In the genomic region with DNA sequence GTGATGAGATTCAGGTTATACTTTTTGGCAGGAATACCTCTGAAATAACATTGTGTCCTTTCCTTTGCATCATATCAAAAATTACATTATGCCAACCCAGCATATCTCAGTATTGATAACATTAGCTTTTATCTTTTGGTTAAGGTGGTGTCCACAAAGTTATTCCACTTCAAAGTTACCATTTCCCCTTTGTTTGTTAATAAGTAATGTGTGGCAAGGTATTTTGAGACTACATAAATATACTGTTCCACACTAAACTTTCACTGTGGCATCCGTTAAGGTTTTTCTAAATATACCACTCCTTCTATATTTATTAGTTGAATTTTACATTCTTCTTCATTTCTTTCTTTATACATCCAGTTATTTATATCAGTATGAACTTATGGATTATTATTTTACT, we compare ENCODE assay signal across 16 cellular contexts. TPM values are rescaled to one million over a fixed set of nuclear protein-coding genes. Genes with fewer than 3 reads are reported as not detected.
A peak's percentile ranks its signal among the peaks of the same experiment; 100 is the strongest.
DNase-seq lines count a peak whose midpoint lies in the region; ATAC-seq, FAIRE-seq and TF ChIP-seq lines count a peak whose summit lies in the region.
"Had no signal": no experiment of that assay in that cellular context is flagged by ENCODE, and none has a peak within 500 bp of the region (broad histone marks: within the 10 kb centered on the region; RNA-seq: fewer than 3 reads in every experiment).

No MANE protein-coding gene starts in this region.

- FAIRE-seq in K562 (lab: Jason Lieb, UNC): no peak
- FAIRE-seq: H54 had no signal

- no peak overlapping the region for H2AFZ ChIP-seq in K562 (ENCODE audit: low read depth, low read length)

- TF ChIP-seq RAD21 in K562 (CRISPR knock-in tag; conservative IDR thresholded peaks at IDR 0.05 in 1 of 2, IDR thresholded peaks at IDR 0.05 in 1 of 2): no peak

- H3K4me1 ChIP-seq in K562 (replicated peaks in 1 of 2; ENCODE audit: control insufficient read depth in 2 of 2, insufficient read depth in 2 of 2, low read length in 2 of 2): peaks cover 8 to 13% of the 10 kb centered on the region in 2 experiments; a peak in 4 of 5 replicates
- peaks cover 10 to 16% of the 10 kb centered on the region in 2 donors for H3K4me1 ChIP-seq in gastrocnemius medialis
- peaks cover 24% of the 10 kb centered on the region for H3K4me1 ChIP-seq in left ventricle myocardium inferior

- intact Hi-C loops in K562 (cut with micrococcal nuclease) (no loop called here), gastrocnemius medialis (cut with DNase I; ENCODE audit: low total_unique reads) (no loop called here), left ventricle myocardium inferior (cut with micrococcal nuclease) (loop anchor here (5.0 kb wide), 1 partner anchor 185 kb away; no protein-coding TSS in a partner anchor)

- H3K9ac ChIP-seq in K562 (ENCODE audit: insufficient read depth in 1 of 2, low read depth in 2 of 2, low read length in 2 of 2): no peak overlapping the region

- TF ChIP-seq CTCF in K562 (IDR thresholded peaks at IDR 0.05 in 2 of 3, conservative IDR thresholded peaks at IDR 0.05 in 1 of 3; ENCODE audit: insufficient read depth in 2 of 3, low read depth in 1 of 3, low read length in 3 of 3) (no peak), gastrocnemius medialis (IDR thresholded peaks at IDR 0.05 in 4 of 5, conservative IDR thresholded peaks at IDR 0.05 in 1 of 5) (no peak), left ventricle myocardium inferior (IDR thresholded peaks at IDR 0.05; ENCODE audit: borderline replicate concordance) (no peak)

- ATAC-seq in GM18907 (IDR thresholded peaks at IDR 0.05; ENCODE audit: unreplicated experiment) (peak; percentile 49), GM21619 (IDR thresholded peaks at IDR 0.05; ENCODE audit: unreplicated experiment) (peak; percentile 50), HG03175 (IDR thresholded peaks at IDR 0.05; ENCODE audit: unreplicated experiment) (peak; percentile 53), K562 (no peak), gastrocnemius medialis (no peak), GM19023 (IDR thresholded peaks at IDR 0.05; ENCODE audit: unreplicated experiment) (no peak)
- ATAC-seq: HCT116 had no signal

- H3K27me3 ChIP-seq in K562 (ENCODE audit: control insufficient read depth in 2 of 2, insufficient read depth in 2 of 2, low read length in 2 of 2): no peaks in the 10 kb centered on the region
- no peaks in the 10 kb centered on the region for H3K27me3 ChIP-seq in gastrocnemius medialis
- no peaks in the 10 kb centered on the region for H3K27me3 ChIP-seq in left ventricle myocardium inferior (ENCODE audit: low read depth)

- H3K36me3 ChIP-seq in K562 (ENCODE audit: control insufficient read depth, insufficient read depth, low read length) (no peaks in the 10 kb centered on the region), gastrocnemius medialis (no peaks in the 10 kb centered on the region), left ventricle myocardium inferior (no peaks in the 10 kb centered on the region)

- DNase-seq in K562 (ENCODE audit: extremely low read depth in 1 of 4, low spot score in 3 of 4): no peak
- no peak for DNase-seq in gastrocnemius medialis
- DNase-seq in left ventricle myocardium inferior: no peak
- DNase-seq: C1 segment of cervical spinal cord; Calu3; CD4-positive, alpha-beta T cell; DMS79 treated with DMSO at 0.1 percent for 48 hours; EL; Kasumi-1 had no signal

- H3K9me1 ChIP-seq in K562 (ENCODE audit: control insufficient read depth, insufficient read depth, low read length): no peaks in the 10 kb centered on the region

- H3K9me3 ChIP-seq in K562 (replicated peaks; ENCODE audit: control insufficient read depth, insufficient read depth, low read depth, low read length) (no peaks in the 10 kb centered on the region), gastrocnemius medialis (no peaks in the 10 kb centered on the region), left ventricle myocardium inferior (replicated peaks) (no peaks in the 10 kb centered on the region)

- CTCF ChIA-PET in K562 (lab: Yijun Ruan, JAX; ENCODE audit: low intra/inter-chr PET ratio): no interaction called here

- H3K79me2 ChIP-seq in K562 (ENCODE audit: control insufficient read depth, insufficient read depth, low read length): no peaks in the 10 kb centered on the region

- BruUV-seq in K562 (replicated peaks; lab: Mats Ljungman, UMichigan): no TSS peak

- H3K27ac ChIP-seq in K562 (ENCODE audit: extremely low read depth, low read depth, low read length) (no peak overlapping the region), gastrocnemius medialis (no peak overlapping the region), left ventricle myocardium inferior (replicated peaks) (no peak overlapping the region)
- H3K27ac ChIP-seq: HL-60 had no signal

- no peak overlapping the region for H3K4me3 ChIP-seq in K562
- H3K4me3 ChIP-seq in gastrocnemius medialis: no peak overlapping the region
- no peak overlapping the region for H3K4me3 ChIP-seq in left ventricle myocardium inferior

- no peak for TF ChIP-seq EP300 in K562 (IDR thresholded peaks at IDR 0.05; ENCODE audit: low read length)

- no peak overlapping the region for H3K4me2 ChIP-seq in K562 (ENCODE audit: insufficient read depth, low read length)

- in situ Hi-C loops in K562 (cut with MboI): loop anchor here (25.0 kb wide), 1 partner anchor 430 kb away; a partner anchor contains a TSS
- in situ Hi-C loops in gastrocnemius medialis (cut with MboI; ENCODE audit: low sequenced_read_pairs in 4 of 4): loop anchor here in 3 of 4 donors (5.0 to 25.0 kb wide), 4 partner anchors 130 to 430 kb away; a partner anchor contains a TSS

- no peaks in the 10 kb centered on the region for H4K20me1 ChIP-seq in K562 (replicated peaks; ENCODE audit: control insufficient read depth, insufficient read depth, low read length)

- 25% methylated on average over 1 of the region's 1 CpG for WGBS in K562 (ENCODE audit: insufficient coverage, low coverage, missing lambda C conversion rate)

- POLR2A ChIA-PET in K562 (lab: Yijun Ruan, JAX): interaction anchor here (1.2 kb wide), 1 partner anchor 209 kb away, joined by 5 read pairs; no protein-coding TSS in a partner anchor

- TF ChIP-seq POLR2A in K562 (conservative IDR thresholded peaks at IDR 0.05): no peak
- no peak for TF ChIP-seq POLR2A in gastrocnemius medialis (IDR thresholded peaks at IDR 0.05)

TF ChIP-seq in K562, 482 proteins besides CTCF, POLR2A, EP300 and RAD21:
- no peak for TF ChIP-seq HDAC6 (IDR thresholded peaks at IDR 0.05; ENCODE audit: low read depth, low read length)
- TF ChIP-seq ZNF316 (IDR thresholded peaks at IDR 0.05): peak; percentile 40; the same call in 1 of the 2 replicates
- TF ChIP-seq C11orf30 (IDR thresholded peaks at IDR 0.05; ENCODE audit: low read depth): 0 out of 2 replicates have a peak, but pooled peaks have one; percentile 17

RNA-seq across cellular contexts. Expression of a gene that starts 14.1 kb away (rescaled TPM):
- total RNA-seq in K562 (2011; cell fraction: chromatin; rRNA removed; ENCODE audit: low replicate concordance): 0.11 TPM in 1 of 2 replicates, not detected in the other
- total RNA-seq in K562 (2011; cell fraction: nucleolus; rRNA removed): not detected in 2 replicates
- 0.15 TPM in 1 of 2 replicates, not detected in the other for total RNA-seq in K562 (2011; cell fraction: nucleoplasm; rRNA removed)
- 0.05 TPM in 1 of 2 replicates, not detected in the other for total RNA-seq in K562 (2014; rRNA removed)
- 0.04 and 0.06 TPM in 2 replicates for total RNA-seq in K562 (2014; rRNA removed; fragmentation: Illumina TruSeq; extraction: Trizol)
- total RNA-seq in K562 (2015; rRNA removed; fragmentation: Illumina TruSeq; extraction: Trizol): 0.14 TPM in 1 of 2 replicates, not detected in the other
- 0.27 and 0.51 TPM in 2 replicates for total RNA-seq in K562 (2021)
- polyA plus RNA-seq in K562 (2011; rRNA removed): 0.04 TPM in 2 replicates
- 0.01 TPM in 2 replicates for polyA plus RNA-seq in K562 (2011; cell fraction: cytosol; rRNA removed)
- polyA plus RNA-seq in K562 (2011; cell fraction: nucleus; rRNA removed): 0.09 TPM in 1 of 2 replicates, not detected in the other
- 0.05 and 0.21 TPM in 2 replicates for polyA plus RNA-seq in K562 (2012)
- polyA plus RNA-seq in K562 (2014; fragmentation: Illumina TruSeq; extraction: Trizol): 0.04 TPM in 1 of 2 replicates, not detected in the other
- under 1 TPM; 0.17 to 0.25 TPM for polyA plus RNA-seq in K562 (2014; fragmentation: Nextera tagmentation; extraction: Ambion mirVana)
- polyA plus RNA-seq in K562 (2014; rRNA removed): 0.01 TPM in 1 of 2 replicates, not detected in the other
- not detected in 2 replicates for polyA minus RNA-seq in K562 (2011; rRNA and poly(A)+ RNA removed)
- 2.0 TPM in 1 of 2 replicates, not detected in the other for polyA minus RNA-seq in K562 (2011; cell fraction: cytosol; rRNA and poly(A)+ RNA removed)
- polyA minus RNA-seq in K562 (2011; cell fraction: nucleus; rRNA and poly(A)+ RNA removed): 0.13 TPM in 1 of 2 replicates, not detected in the other
- 10 to 100 TPM in 3 of 4 donors, 1 to 10 TPM in 1; 9.5 to 28.6 (median 21.0) TPM for total RNA-seq in gastrocnemius medialis
- 22.8 TPM for total RNA-seq in left ventricle myocardium inferior

RNA-seq across cellular contexts. Expression of a gene that starts 16.0 kb away (rescaled TPM):
- total RNA-seq in K562 (2011; cell fraction: chromatin; rRNA removed; ENCODE audit: low replicate concordance): 130 and 191 TPM in 2 replicates
- 70.5 and 71.3 TPM in 2 replicates for total RNA-seq in K562 (2011; cell fraction: nucleolus; rRNA removed)
- total RNA-seq in K562 (2011; cell fraction: nucleoplasm; rRNA removed): 97.4 and 136 TPM in 2 replicates
- total RNA-seq in K562 (2014; rRNA removed): 196 TPM in 2 replicates
- 192 and 220 TPM in 2 replicates for total RNA-seq in K562 (2014; rRNA removed; fragmentation: Illumina TruSeq; extraction: Trizol)
- 141 and 154 TPM in 2 replicates for total RNA-seq in K562 (2015; rRNA removed; fragmentation: Illumina TruSeq; extraction: Trizol)
- total RNA-seq in K562 (2021): 186 and 196 TPM in 2 replicates
- 138 and 185 TPM in 2 replicates for polyA plus RNA-seq in K562 (2011; rRNA removed)
- 64.6 and 80.0 TPM in 2 replicates for polyA plus RNA-seq in K562 (2011; cell fraction: cytosol; rRNA removed)
- polyA plus RNA-seq in K562 (2011; cell fraction: nucleus; rRNA removed): 60.4 and 64.4 TPM in 2 replicates
- polyA plus RNA-seq in K562 (2012): 86.1 and 129 TPM in 2 replicates
- polyA plus RNA-seq in K562 (2014; fragmentation: Illumina TruSeq; extraction: Trizol): 120 and 133 TPM in 2 replicates
- 10 to 100 TPM; 49.1 to 63.3 TPM for polyA plus RNA-seq in K562 (2014; fragmentation: Nextera tagmentation; extraction: Ambion mirVana)
- polyA plus RNA-seq in K562 (2014; rRNA removed): 116 and 117 TPM in 2 replicates
- 262 and 295 TPM in 2 replicates for polyA minus RNA-seq in K562 (2011; rRNA and poly(A)+ RNA removed)
- polyA minus RNA-seq in K562 (2011; cell fraction: cytosol; rRNA and poly(A)+ RNA removed): 105 and 106 TPM in 2 replicates
- polyA minus RNA-seq in K562 (2011; cell fraction: nucleus; rRNA and poly(A)+ RNA removed): 88.7 and 149 TPM in 2 replicates
- 100 to 1,000 TPM; 157 to 252 (median 215) TPM for total RNA-seq in gastrocnemius medialis
- total RNA-seq in left ventricle myocardium inferior: 180 TPM

Comparison
In these comparisons a context has a peak if more than half of its experiments do, and no peak if none do; other contexts are left out.
1. ATAC-seq: peak in GM18907 (single experiment), GM21619 (single experiment) and HG03175 (single experiment); none in K562 (single experiment), gastrocnemius medialis (0 of 2) and GM19023 (single experiment).
2. RNA of a gene that starts 14.1 kb away (total RNA-seq): 9.5 to 28.6 TPM in gastrocnemius medialis and 22.8 TPM in left ventricle myocardium inferior (single experiment); 0.04 to 0.51 TPM in K562; every median in the first group is over 4 times any median in the second.